In the genomic region with DNA sequence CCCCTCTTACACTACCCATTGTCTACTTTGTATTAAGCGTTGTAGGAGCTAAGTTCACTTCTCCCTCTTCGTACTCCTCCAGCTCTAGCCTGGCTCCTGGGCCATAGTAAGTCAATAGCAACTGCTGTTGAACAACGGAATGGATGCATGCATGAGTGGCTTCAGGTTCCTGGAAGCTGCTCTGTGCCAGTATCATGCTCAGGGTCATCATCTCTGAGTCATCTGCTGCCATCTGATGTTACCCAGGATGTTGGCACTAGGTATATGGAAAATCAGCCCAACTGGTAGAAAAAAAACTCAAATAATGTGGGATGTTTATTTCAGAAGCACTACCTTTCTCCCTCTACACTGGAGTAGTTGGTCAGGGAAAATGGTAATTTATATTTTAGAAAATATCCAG, we compare ENCODE assay signal across 20 cellular contexts.
A peak's percentile ranks its signal among the peaks of the same experiment; 100 is the strongest.
DNase-seq lines count a peak whose midpoint lies in the region; ATAC-seq, FAIRE-seq and TF ChIP-seq lines count a peak whose summit lies in the region.
"Had no signal": no experiment of that assay in that cellular context is flagged by ENCODE, and none has a peak within 500 bp of the region (broad histone marks: within the 10 kb centered on the region; RNA-seq: fewer than 3 reads in every experiment).

No MANE protein-coding gene starts in this region.

- H3K4ac ChIP-seq in H1 (replicated peaks; ENCODE audit: insufficient read length, low read depth, low read length): no peak overlapping the region

- H3K9me3 ChIP-seq in H1 (ENCODE audit: insufficient read depth in 2 of 2, low read depth in 1 of 2, low read length in 1 of 2) (peaks cover 2 to 3% of the 10 kb centered on the region in 2 experiments; a peak in 1 of 4 replicates), A673 (ENCODE audit: low read depth, low read length, poor library complexity, severe bottlenecking) (no peaks in the 10 kb centered on the region), sigmoid colon (no peaks in the 10 kb centered on the region)
- H3K9me3 ChIP-seq: MG63, SJSA1 had no signal

- H2BK12ac ChIP-seq in H1 (ENCODE audit: low read depth, low read length): no peak overlapping the region

- no peak for ATAC-seq in GM23338
- ATAC-seq in GM19324 (IDR thresholded peaks at IDR 0.05; ENCODE audit: low FRiP score, unreplicated experiment): no peak

- TF ChIP-seq CTCF in GM23338 (conservative IDR thresholded peaks at IDR 0.05; ENCODE audit: low read depth in 2 of 2) (no peak), H1 (IDR thresholded peaks at IDR 0.05; ENCODE audit: control extremely low read depth in 1 of 3, insufficient read depth in 1 of 3, low read depth in 1 of 3, low read length in 3 of 3) (no peak), A673 (conservative IDR thresholded peaks at IDR 0.05; ENCODE audit: low read depth, low read length) (no peak), sigmoid colon (IDR thresholded peaks at IDR 0.05) (no peak)

- no peak overlapping the region for H3K23ac ChIP-seq in H1 (ENCODE audit: insufficient read length)

- H3K27me3 Mint-ChIP-seq in GM23338 (ENCODE audit: insufficient read depth, low read depth, poor library complexity): peaks cover 4% of the 10 kb centered on the region

- H3K14ac ChIP-seq in H1 (ENCODE audit: insufficient read length): no peak overlapping the region

- H3K9me3 Mint-ChIP-seq in GM23338: peaks cover 6% of the 10 kb centered on the region; the same call in 1 of the 3 replicates
- H3K9me3 Mint-ChIP-seq: T-helper 1 cell treated with Interleukin-12 subunit alpha and Interleukin-12 subunit beta and Interleukin-4 antibody, amounts not matched to agents 30 μg/mL and 1 μg/mL, for 36 hours had no signal

- H3K79me2 ChIP-seq in GM23338 (replicated peaks; ENCODE audit: insufficient read depth) (no peaks in the 10 kb centered on the region), H1 (ENCODE audit: control insufficient read depth in 1 of 2, insufficient read depth in 2 of 2, low read length in 2 of 2) (no peaks in the 10 kb centered on the region)

- no peak overlapping the region for H2BK20ac ChIP-seq in H1 (ENCODE audit: low read length)

- H3K36me3 ChIP-seq in GM23338 (ENCODE audit: insufficient read depth) (no peaks in the 10 kb centered on the region), H1 (ENCODE audit: control insufficient read depth in 2 of 4, insufficient read depth in 4 of 4, low read length in 3 of 4) (no peaks in the 10 kb centered on the region), A673 (ENCODE audit: insufficient read depth, low read length, poor library complexity, severe bottlenecking) (no peaks in the 10 kb centered on the region), sigmoid colon (no peaks in the 10 kb centered on the region)
- H3K36me3 ChIP-seq: MG63, SJSA1 had no signal

- H2AK5ac ChIP-seq in H1 (ENCODE audit: low read depth, low read length): no peak overlapping the region

- peaks cover 2% of the 10 kb centered on the region; the same call in 1 of the 2 replicates for H3K23me2 ChIP-seq in H1 (ENCODE audit: low read depth, low read length)

- no peak overlapping the region for H3K4me3 Mint-ChIP-seq in GM23338
- H3K4me3 Mint-ChIP-seq: B cell; HFFc6; IgD-negative memory B cell; T-helper 1 cell treated with Interleukin-12 subunit alpha and Interleukin-12 subunit beta and Interleukin-4 antibody, amounts not matched to agents 30 μg/mL and 1 μg/mL, for 36 hours had no signal

- H3K4me2 ChIP-seq in GM23338 (no peak overlapping the region), H1 (ENCODE audit: insufficient read depth in 1 of 2, low read depth in 2 of 2, low read length in 2 of 2) (no peak overlapping the region)
- H3K4me2 ChIP-seq: PC-9 had no signal

- TF ChIP-seq EP300 in H1 (IDR thresholded peaks at IDR 0.05; ENCODE audit: borderline replicate concordance in 1 of 2, low read depth in 2 of 2, low read length in 2 of 2) (no peak), sigmoid colon (IDR thresholded peaks at IDR 0.05) (no peak)

- H4K20me1 ChIP-seq in GM23338 (replicated peaks; ENCODE audit: insufficient read depth) (no peaks in the 10 kb centered on the region), H1 (replicated peaks in 1 of 2; ENCODE audit: control insufficient read depth in 1 of 2, insufficient read depth in 2 of 2, low read length in 2 of 2) (no peaks in the 10 kb centered on the region)

- H2BK15ac ChIP-seq in H1 (ENCODE audit: low read length): 0 out of 2 replicates have a peak overlapping the region, but pooled peaks have one; percentile 5

- H3K79me1 ChIP-seq in H1 (ENCODE audit: low read depth, low read length): no peaks in the 10 kb centered on the region

- H3K27me3 ChIP-seq in GM23338 (ENCODE audit: insufficient read depth): no peaks in the 10 kb centered on the region
- no peaks in the 10 kb centered on the region for H3K27me3 ChIP-seq in H1 (replicated peaks in 1 of 4; ENCODE audit: control insufficient read depth in 3 of 4, extremely low read depth in 1 of 4, insufficient read depth in 3 of 4, low read length in 3 of 4)
- H3K27me3 ChIP-seq in A673 (replicated peaks; ENCODE audit: insufficient read depth, low read depth, low read length, poor library complexity): no peaks in the 10 kb centered on the region
- H3K27me3 ChIP-seq in sigmoid colon: no peaks in the 10 kb centered on the region
- H3K27me3 ChIP-seq: SJSA1 had no signal

- no peak overlapping the region for H2BK120ac ChIP-seq in H1 (replicated peaks; ENCODE audit: low read depth, low read length)

- intact Hi-C loops in A673 (cut with micrococcal nuclease; ENCODE audit: unreplicated experiment): no loop called here
- intact Hi-C loops in sigmoid colon (cut with DNase I): no loop called here

- CTCF ChIA-PET in H1 (lab: Charles Lee; ENCODE audit: partially characterized antibody): interaction anchor here (1.6 kb wide), 1 partner anchor 18 kb away, joined by 7 read pairs; no protein-coding TSS in a partner anchor
- CTCF ChIA-PET in A673 (lab: Charles Lee): no interaction called here

- H4K8ac ChIP-seq in H1 (ENCODE audit: extremely low read depth, insufficient read depth, low read length): no peak overlapping the region

- POLR2A ChIA-PET in H1 (lab: Charles Lee; ENCODE audit: partially characterized antibody) (no interaction called here), A673 (lab: Charles Lee; ENCODE audit: low non-redundant PET) (no interaction called here)

- DNase-seq in DMS53 (lab: John Stamatoyannopoulos, UW): peak; percentile 1
- no peak for DNase-seq in DMS53 treated with DMSO at 0.1 percent for 48 hours (lab: John Stamatoyannopoulos, UW; ENCODE audit: unreplicated experiment)
- DNase-seq in GM23338 (ENCODE audit: low spot score): no peak
- peak; percentile 69 for DNase-seq in NCI-H2196 (lab: John Stamatoyannopoulos, UW; ENCODE audit: unreplicated experiment)
- no peak for DNase-seq in H1 (ENCODE audit: low read depth in 1 of 2, low spot score in 2 of 2)
- DNase-seq in A673 (ENCODE audit: low spot score): no peak
- DNase-seq in sigmoid colon: no peak
- DNase-seq: HFFc6, Kasumi-1, MG63, NCI-H1105, NCI-H524 treated with DMSO at 0.1 percent for 48 hours, PC-9 had no signal

- H4K5ac ChIP-seq in H1 (ENCODE audit: insufficient read length, low read depth, low read length): no peak overlapping the region

- H2BK5ac ChIP-seq in H1 (ENCODE audit: low read depth, low read length): no peak overlapping the region

- H3K4me1 ChIP-seq in GM23338 (ENCODE audit: insufficient read depth) (peaks cover 2% of the 10 kb centered on the region; the same call in 1 of the 2 replicates), H1 (replicated peaks in 1 of 4; ENCODE audit: control insufficient read depth in 3 of 4, insufficient read depth in 4 of 4, low read length in 3 of 4) (peaks cover 0 to 3% (median 0%) of the 10 kb centered on the region in 4 experiments; a peak in 1 of 7 replicates), A673 (ENCODE audit: insufficient read depth, low read length, poor library complexity, severe bottlenecking) (no peaks in the 10 kb centered on the region), sigmoid colon (peaks cover 0 to 18% (median 6%) of the 10 kb centered on the region in 4 donors)
- H3K4me1 ChIP-seq: SJSA1 had no signal

- TF ChIP-seq POLR2A in H1 (IDR thresholded peaks at IDR 0.05; ENCODE audit: control extremely low read depth in 1 of 2, low read depth in 2 of 2, low read length in 2 of 2): no peak
- no peak for TF ChIP-seq POLR2A in sigmoid colon (IDR thresholded peaks at IDR 0.05)

- H3K9me2 ChIP-seq in GM23338 (ENCODE audit: insufficient read depth): no peaks in the 10 kb centered on the region

- H3K4me3 ChIP-seq in GM23338 (no peak overlapping the region), H1 (ENCODE audit: extremely low read depth in 1 of 4, insufficient read depth in 2 of 4, low read depth in 3 of 4, low read length in 4 of 4) (no peak overlapping the region), A673 (ENCODE audit: low read depth, low read length, poor library complexity, severe bottlenecking) (no peak overlapping the region), sigmoid colon (no peak overlapping the region)
- H3K4me3 ChIP-seq: MG63, PC-9, SJSA1 had no signal

- no peak for FAIRE-seq in H1 (lab: Jason Lieb, UNC)
- FAIRE-seq: H54 had no signal

- WGBS in H1 (ENCODE audit: extremely low coverage in 1 of 2, insufficient coverage in 1 of 2, insufficient read length in 1 of 2, insufficient replicate concordance in 2 of 2, low coverage in 1 of 2, low lambda C conversion rate in 2 of 2, missing lambda C conversion rate in 1 of 2), 2 experiments: 82% methylated on average over 3 of the region's 3 CpGs; no CpG with 5 or more reads in 1 of the 2 experiments
- 49 to 56% methylated on average over 3 of the region's 3 CpGs for WGBS in sigmoid colon, 2 donors

- H3K9ac ChIP-seq in H1 (replicated peaks in 1 of 4; ENCODE audit: extremely low read depth in 1 of 4, low read depth in 3 of 4, low read length in 3 of 4): no peak overlapping the region; a peak in 1 of 7 replicates

- H3K27ac ChIP-seq in GM23338 (ENCODE audit: low read depth) (no peak overlapping the region), H1 (ENCODE audit: low read depth, low read length) (no peak overlapping the region), A673 (ENCODE audit: low read depth, low read length, poor library complexity, severe bottlenecking) (no peak overlapping the region), sigmoid colon (no peak overlapping the region)
- H3K27ac ChIP-seq: 22Rv1, PC-9, SJSA1 had no signal

- no peak for TF ChIP-seq RAD21 in H1 (IDR thresholded peaks at IDR 0.05 in 1 of 2, conservative IDR thresholded peaks at IDR 0.05 in 1 of 2; ENCODE audit: low read depth in 2 of 2, low read length in 2 of 2)

- H2AFZ ChIP-seq in GM23338: peak overlapping the region; percentile 74; the same call in 1 of the 2 replicates
- H2AFZ ChIP-seq in H1 (ENCODE audit: low read length): no peak overlapping the region
- H2AFZ ChIP-seq: PC-9 had no signal

- no peak overlapping the region for H3K18ac ChIP-seq in H1 (ENCODE audit: extremely low read depth, low read length)

- H3K56ac ChIP-seq in H1 (replicated peaks; ENCODE audit: insufficient read length, low read depth, low read length): no peak overlapping the region

- H3F3A ChIP-seq in GM23338 (replicated peaks; ENCODE audit: low read depth): no peaks in the 10 kb centered on the region

- no peak overlapping the region for H3K27ac Mint-ChIP-seq in GM23338
- H3K27ac Mint-ChIP-seq: B cell; HFFc6; IgD-negative memory B cell; T-helper 1 cell treated with Interleukin-12 subunit alpha and Interleukin-12 subunit beta and Interleukin-4 antibody, amounts not matched to agents 30 μg/mL and 1 μg/mL, for 36 hours had no signal

- BruUV-seq in A673 (replicated peaks; lab: Mats Ljungman, UMichigan): no TSS peak

- H3K36me3 Mint-ChIP-seq in GM23338 (ENCODE audit: low read depth): no peaks in the 10 kb centered on the region
- H3K36me3 Mint-ChIP-seq: IgD-negative memory B cell had no signal

- H3K4me1 Mint-ChIP-seq in GM23338: peaks cover 3% of the 10 kb centered on the region
- H3K4me1 Mint-ChIP-seq: B cell, IgD-negative memory B cell had no signal

- H4K91ac ChIP-seq in H1 (replicated peaks; ENCODE audit: insufficient read length, low read length): no peak overlapping the region

Comparison
In these comparisons a context has a peak if more than half of its experiments do, and no peak if none do; other contexts are left out.
1. DNase-seq: peak in DMS53 (single experiment) and NCI-H2196 (single experiment); none in DMS53 treated with DMSO at 0.1 percent for 48 hours (single experiment), GM23338 (single experiment), H1 (0 of 2), A673 (single experiment) and sigmoid colon (single experiment).